34 cellular contexts compared by ENCODE assay signal in the genomic region with DNA sequence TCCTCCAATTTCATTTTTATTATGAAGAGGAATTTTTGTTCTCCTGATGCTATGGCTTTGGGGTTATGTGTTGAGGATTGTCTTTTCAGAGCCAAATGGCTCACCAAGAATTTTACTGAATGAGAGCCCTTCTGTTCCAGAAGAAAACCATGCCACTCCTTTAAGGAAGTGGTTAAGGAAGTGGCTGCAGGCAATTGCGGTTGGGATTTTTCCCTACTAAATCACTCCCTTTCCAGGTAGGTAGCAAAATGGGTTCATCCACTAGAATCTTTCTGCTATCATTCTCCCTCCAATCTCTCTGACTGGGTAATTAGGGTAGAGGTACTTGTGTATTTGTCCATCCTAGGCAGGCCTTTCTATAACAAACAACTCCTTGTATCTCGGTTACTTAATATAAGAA.
DNase-seq lines count a peak whose midpoint lies in the region; ATAC-seq, FAIRE-seq and TF ChIP-seq lines count a peak whose summit lies in the region.
"Had no signal": no experiment of that assay in that cellular context is flagged by ENCODE, and none has a peak within 500 bp of the region (broad histone marks: within the 10 kb centered on the region; RNA-seq: fewer than 3 reads in every experiment).

No MANE protein-coding gene starts in this region.

- TF ChIP-seq POLR2A in breast epithelium (IDR thresholded peaks at IDR 0.05) = no peak

- FAIRE-seq in RCC 7860 (lab: Jason Lieb, UNC) (peak; percentile 26), urothelium cell line (lab: Jason Lieb, UNC) (no peak)
- FAIRE-seq: frontal cortex, GM12878, H1, small intestine, TTC549 had no signal

- CTCF ChIA-PET in MCF 10A (lab: Yijun Ruan, JAX) = interaction anchor here (0.9 kb wide), 1 partner anchor 119 kb away, joined by 4 read pairs; no protein-coding TSS in a partner anchor

- H3K27ac ChIP-seq in breast epithelium = no peak overlapping the region
- H3K27ac ChIP-seq in epithelial cell of prostate = peak overlapping the region; percentile 76
- no peak overlapping the region for H3K27ac ChIP-seq in effector memory CD4-positive, alpha-beta T cell (ENCODE audit: insufficient read depth, low read length, poor library complexity, severe bottlenecking)
- H3K27ac ChIP-seq: esophagus squamous epithelium, ovary, SJCRH30, uterus had no signal

- ATAC-seq in HG03135 (IDR thresholded peaks at IDR 0.05; ENCODE audit: unreplicated experiment) = no peak
- ATAC-seq: activated CD8-positive, alpha-beta memory T cell treated with anti-CD3 and anti-CD28 coated beads, Interleukin-2, amount 10 ng/mL, durations not matched to agents 7 days and 5 days; activated naive CD8-positive, alpha-beta T cell treated with anti-CD3 and anti-CD28 coated beads, Interleukin-2, amount 50 U/mL, for 24 hours; activated T-cell treated with anti-CD3 and anti-CD28 coated beads, Interleukin-2, amount 50 U/mL, for 72 hours; GM12878; left cardiac atrium; Panc1; stimulated activated naive CD8-positive, alpha-beta T cell treated with anti-CD3 and anti-CD28 coated beads, Interleukin-15, Interleukin-2, amounts not matched to agents 100 U/mL and 50 U/mL, for 24 hours had no signal

- BruUV-seq in MCF 10A (replicated peaks; lab: Mats Ljungman, UMichigan) = no TSS peak

- H3K27ac Mint-ChIP-seq in MCF 10A (ENCODE audit: low read depth, unreplicated experiment) = peak overlapping the region; percentile 44
- H3K27ac Mint-ChIP-seq: activated CD8-positive, alpha-beta memory T cell treated with anti-CD3 and anti-CD28 coated beads, Interleukin-2, amount 10 ng/mL, durations not matched to agents 7 days and 5 days; activated naive CD8-positive, alpha-beta T cell treated with anti-CD3 and anti-CD28 coated beads, Interleukin-2, amount 50 U/mL, for 24 hours; activated T-cell treated with anti-CD3 and anti-CD28 coated beads, Interleukin-2, amount 50 U/mL, for 72 hours; CD4-positive, alpha-beta T cell; endodermal cell; memory B cell; T-helper 1 cell treated with Interleukin-12 subunit alpha and Interleukin-12 subunit beta and Interleukin-4 antibody, amounts not matched to agents 30 μg/mL and 1 μg/mL, for 36 hours had no signal

- H3K9me3 Mint-ChIP-seq in MCF 10A (ENCODE audit: unreplicated experiment) = no peaks in the 10 kb centered on the region
- H3K9me3 Mint-ChIP-seq: endodermal cell had no signal

- peak; percentile 54 for DNase-seq in MCF 10A (ENCODE audit: unreplicated experiment)
- DNase-seq in breast epithelium (ENCODE audit: low spot score in 2 of 2) = no peak
- DNase-seq in RCC 7860 (ENCODE audit: low spot score) = peak; percentile 32
- no peak for DNase-seq in epithelial cell of prostate (ENCODE audit: low read depth, low spot score)
- peak; percentile 53 for DNase-seq in urothelium cell line (ENCODE audit: low spot score)
- no peak for DNase-seq in effector memory CD4-positive, alpha-beta T cell
- no peak for DNase-seq in DMS79 treated with DMSO at 0.1 percent for 48 hours (lab: John Stamatoyannopoulos, UW)
- DNase-seq: 8988T; activated CD4-positive, alpha-beta T cell treated with anti-CD3 and anti-CD28 coated beads, Interleukin-2, amount 50 U/mL, for 4 hours; activated CD8-positive, alpha-beta memory T cell treated with anti-CD3 and anti-CD28 coated beads, Interleukin-2, amount 10 ng/mL, durations not matched to agents 7 days and 5 days; activated naive CD8-positive, alpha-beta T cell treated with anti-CD3 and anti-CD28 coated beads, Interleukin-2, amount 50 U/mL, for 24 hours; activated T-cell treated with anti-CD3 and anti-CD28 coated beads, Interleukin-2, amount 50 U/mL, for 72 hours; AML-193; CD4-positive, alpha-beta T cell; endodermal cell; esophagus squamous epithelium; KG1; left cardiac atrium; NCI-H1417; NCI-H2029 treated with DMSO at 0.1 percent for 48 hours; ovary; SJCRH30; small intestine; stimulated activated naive CD8-positive, alpha-beta T cell treated with anti-CD3 and anti-CD28 coated beads, Interleukin-15, Interleukin-2, amounts not matched to agents 100 U/mL and 50 U/mL, for 24 hours; uterus had no signal

- intact Hi-C loops in MCF 10A (cut with micrococcal nuclease) = no loop called here
- intact Hi-C loops in breast epithelium (cut with DNase I; ENCODE audit: low total_unique reads) = no loop called here

- H3K4me1 Mint-ChIP-seq in MCF 10A (ENCODE audit: insufficient read depth, unreplicated experiment) = peaks cover 13% of the 10 kb centered on the region
- H3K4me1 Mint-ChIP-seq: activated CD8-positive, alpha-beta memory T cell treated with anti-CD3 and anti-CD28 coated beads, Interleukin-2, amount 10 ng/mL, durations not matched to agents 7 days and 5 days; activated naive CD8-positive, alpha-beta T cell treated with anti-CD3 and anti-CD28 coated beads, Interleukin-2, amount 50 U/mL, for 24 hours; central memory CD8-positive, alpha-beta T cell; endodermal cell; memory B cell had no signal

- H3K4me3 ChIP-seq in breast epithelium = no peak overlapping the region
- no peak overlapping the region for H3K4me3 ChIP-seq in effector memory CD4-positive, alpha-beta T cell (ENCODE audit: insufficient read depth, low read depth, low read length, poor library complexity, severe bottlenecking)
- H3K4me3 ChIP-seq: esophagus squamous epithelium, GM12878, ovary, SJCRH30, uterus had no signal

- H3K36me3 Mint-ChIP-seq in MCF 10A (ENCODE audit: insufficient read depth, unreplicated experiment) = no peaks in the 10 kb centered on the region
- H3K36me3 Mint-ChIP-seq: activated CD8-positive, alpha-beta memory T cell treated with anti-CD3 and anti-CD28 coated beads, Interleukin-2, amount 10 ng/mL, durations not matched to agents 7 days and 5 days; memory B cell had no signal

- TF ChIP-seq CTCF in MCF 10A (IDR thresholded peaks at IDR 0.05; ENCODE audit: unreplicated experiment) (no peak), breast epithelium (IDR thresholded peaks at IDR 0.05) (no peak)

- no peaks in the 10 kb centered on the region for H3K27me3 Mint-ChIP-seq in MCF 10A (ENCODE audit: insufficient read depth, unreplicated experiment)

- no peak overlapping the region for H3K4me3 Mint-ChIP-seq in MCF 10A (ENCODE audit: unreplicated experiment)
- H3K4me3 Mint-ChIP-seq: activated CD8-positive, alpha-beta memory T cell treated with anti-CD3 and anti-CD28 coated beads, Interleukin-2, amount 10 ng/mL, durations not matched to agents 7 days and 5 days; activated naive CD8-positive, alpha-beta T cell treated with anti-CD3 and anti-CD28 coated beads, Interleukin-2, amount 50 U/mL, for 24 hours; activated T-cell treated with anti-CD3 and anti-CD28 coated beads, Interleukin-2, amount 50 U/mL, for 72 hours; CD4-positive, alpha-beta T cell; central memory CD8-positive, alpha-beta T cell; endodermal cell; memory B cell; T-helper 1 cell treated with Interleukin-12 subunit alpha and Interleukin-12 subunit beta and Interleukin-4 antibody, amounts not matched to agents 30 μg/mL and 1 μg/mL, for 36 hours had no signal

- no peaks in the 10 kb centered on the region for H3K27me3 ChIP-seq in breast epithelium
- no peaks in the 10 kb centered on the region for H3K27me3 ChIP-seq in effector memory CD4-positive, alpha-beta T cell (replicated peaks; ENCODE audit: control insufficient read depth, insufficient read depth, low read length, poor library complexity, severe bottlenecking)
- H3K27me3 ChIP-seq: esophagus squamous epithelium, ovary, SJCRH30, uterus had no signal

- no peaks in the 10 kb centered on the region for H3K4me1 ChIP-seq in breast epithelium
- H3K4me1 ChIP-seq in effector memory CD4-positive, alpha-beta T cell (ENCODE audit: control insufficient read depth, insufficient read depth, low read length, poor library complexity, severe bottlenecking) = no peaks in the 10 kb centered on the region
- H3K4me1 ChIP-seq: esophagus squamous epithelium, uterus had no signal

- POLR2A ChIA-PET in MCF 10A (lab: Yijun Ruan, JAX) = interaction anchor here (0.9 kb wide), 1 partner anchor 15 kb away, joined by 5 read pairs; no protein-coding TSS in a partner anchor

- H3K9me3 ChIP-seq in breast epithelium = peaks cover 0 to 2% of the 10 kb centered on the region in 2 donors
- no peaks in the 10 kb centered on the region for H3K9me3 ChIP-seq in effector memory CD4-positive, alpha-beta T cell (ENCODE audit: control insufficient read depth, low read length)
- H3K9me3 ChIP-seq: ovary, SJCRH30, uterus had no signal

- H3K36me3 ChIP-seq in breast epithelium = no peaks in the 10 kb centered on the region
- H3K36me3 ChIP-seq in effector memory CD4-positive, alpha-beta T cell (ENCODE audit: control insufficient read depth, insufficient read depth, low read length) = no peaks in the 10 kb centered on the region
- H3K36me3 ChIP-seq: esophagus squamous epithelium, ovary, SJCRH30, uterus had no signal

Comparison
In these comparisons a context has a peak if more than half of its experiments do, and no peak if none do; other contexts are left out.
1. DNase-seq: peak in MCF 10A (single experiment), RCC 7860 (single experiment) and urothelium cell line (single experiment); none in breast epithelium (0 of 2), epithelial cell of prostate (single experiment), effector memory CD4-positive, alpha-beta T cell (0 of 3) and DMS79 treated with DMSO at 0.1 percent for 48 hours (single experiment).